Comparison of ENCODE assay signal across 11 cellular contexts in genomic region chr12:76864791-76865400, GRCh38. TPM values are rescaled to one million over a fixed set of nuclear protein-coding genes. Genes with fewer than 3 reads are reported as not detected.
DNase-seq lines count a peak whose midpoint lies in the region; ATAC-seq and TF ChIP-seq lines count a peak whose summit lies in the region.
"Had no signal": no experiment of that assay in that cellular context is flagged by ENCODE, and none has a peak within 500 bp of the region (broad histone marks: within the 10 kb centered on the region; RNA-seq: fewer than 3 reads in every experiment).

No MANE protein-coding gene starts in this region.

- H3K4me3 ChIP-seq in OCI-LY7 (ENCODE audit: low read depth, low read length, poor library complexity, severe bottlenecking) (no peak overlapping the region), vagina (no peak overlapping the region)
- H3K4me3 ChIP-seq: SK-N-MC had no signal

- DNase-seq in OCI-LY7 (ENCODE audit: low spot score) (no peak), C1 segment of cervical spinal cord (lab: John Stamatoyannopoulos, UW) (no peak), vagina (ENCODE audit: extremely low spot score in 2 of 2) (no peak), OCI-M2 (lab: John Stamatoyannopoulos, UW; ENCODE audit: unreplicated experiment) (no peak), HFFc6 (no peak)
- DNase-seq: activated CD8-positive, alpha-beta T cell treated with anti-CD3 and anti-CD28 coated beads, Interleukin-2, amount 10 ng/mL, durations not matched to agents 7 days and 5 days; foreskin fibroblast had no signal

- no peak for TF ChIP-seq POLR2A in vagina (IDR thresholded peaks at IDR 0.05)

- peaks cover 44% of the 10 kb centered on the region for H3K4me1 Mint-ChIP-seq in HFFc6 (ENCODE audit: low read depth)

- CTCF ChIA-PET in OCI-LY7 (lab: Charles Lee; ENCODE audit: unreplicated experiment) = no interaction called here

- BruUV-seq in OCI-LY7 (replicated peaks; lab: Mats Ljungman, UMichigan) = no TSS peak

- H2AFZ ChIP-seq in OCI-LY7 (ENCODE audit: low read length) = no peak overlapping the region

- intact Hi-C loops in OCI-LY7 (cut with micrococcal nuclease; ENCODE audit: unreplicated experiment) = no loop called here
- intact Hi-C loops in vagina (cut with DNase I) = no loop called here

- no peak for TF ChIP-seq CTCF in OCI-LY7 (conservative IDR thresholded peaks at IDR 0.05; ENCODE audit: low read length)
- no peak for TF ChIP-seq CTCF in vagina (IDR thresholded peaks at IDR 0.05)
- TF ChIP-seq CTCF in HFFc6 (IDR thresholded peaks at IDR 0.05) = no peak

- H3K27me3 Mint-ChIP-seq in HFFc6 (ENCODE audit: insufficient read depth) = peaks cover 2% of the 10 kb centered on the region

- H3K9me3 ChIP-seq in OCI-LY7 (ENCODE audit: low read length) = no peaks in the 10 kb centered on the region
- H3K9me3 ChIP-seq in vagina = no peaks in the 10 kb centered on the region

- H3K4me1 ChIP-seq in OCI-LY7 (ENCODE audit: insufficient read depth, low read length, poor library complexity, severe bottlenecking) = peaks cover 34% of the 10 kb centered on the region
- H3K4me1 ChIP-seq in vagina = no peaks in the 10 kb centered on the region

- H3K4me3 Mint-ChIP-seq in HFFc6 = no peak overlapping the region
- H3K4me3 Mint-ChIP-seq: activated CD8-positive, alpha-beta T cell treated with anti-CD3 and anti-CD28 coated beads, Interleukin-2, amount 10 ng/mL, durations not matched to agents 7 days and 5 days had no signal

- ATAC-seq in GM18502 (IDR thresholded peaks at IDR 0.05; ENCODE audit: poor library complexity, unreplicated experiment) (peak; percentile 78), GM21381 (IDR thresholded peaks at IDR 0.05; ENCODE audit: unreplicated experiment) (peak; percentile 74), HG03039 (IDR thresholded peaks at IDR 0.05; ENCODE audit: unreplicated experiment) (peak; percentile 75)
- ATAC-seq: activated CD8-positive, alpha-beta T cell treated with anti-CD3 and anti-CD28 coated beads, Interleukin-2, amount 10 ng/mL, durations not matched to agents 7 days and 5 days had no signal

- peaks cover 18% of the 10 kb centered on the region for H3K36me3 Mint-ChIP-seq in HFFc6 (ENCODE audit: low read depth)

- no peak overlapping the region for H3K27ac Mint-ChIP-seq in HFFc6
- H3K27ac Mint-ChIP-seq: activated CD8-positive, alpha-beta T cell treated with anti-CD3 and anti-CD28 coated beads, Interleukin-2, amount 10 ng/mL, durations not matched to agents 7 days and 5 days had no signal

- no peaks in the 10 kb centered on the region; the same call in 1 of the 2 replicates for H3K9me3 Mint-ChIP-seq in HFFc6

- H3K27ac ChIP-seq in OCI-LY7 (ENCODE audit: low read depth, low read length, poor library complexity, severe bottlenecking) (no peak overlapping the region), vagina (no peak overlapping the region)
- H3K27ac ChIP-seq: SK-N-MC had no signal

- 0 out of 2 replicates have a peak overlapping the region, but pooled peaks have one; percentile 68 for H3K4me2 ChIP-seq in OCI-LY7 (ENCODE audit: low read length)

- H3K36me3 ChIP-seq in OCI-LY7 (ENCODE audit: insufficient read depth, low read length) (no peaks in the 10 kb centered on the region), vagina (no peaks in the 10 kb centered on the region)

- H3K27me3 ChIP-seq in vagina = no peaks in the 10 kb centered on the region

- H3K79me2 ChIP-seq in OCI-LY7 (ENCODE audit: insufficient read depth, low read depth, low read length) = no peaks in the 10 kb centered on the region

- no peaks in the 10 kb centered on the region for H4K20me1 ChIP-seq in OCI-LY7 (ENCODE audit: insufficient read depth, low read length)

- POLR2A ChIA-PET in OCI-LY7 (lab: Charles Lee) = no interaction called here

- H3K9me2 ChIP-seq in OCI-LY7 (ENCODE audit: insufficient read depth, low read length) = no peaks in the 10 kb centered on the region

RNA-seq across cellular contexts. Expression of gene CSRP2, which starts 13.9 kb away (rescaled TPM):
- total RNA-seq in OCI-LY7 (2014; rRNA removed; shearing (Covaris generic)) = 4.3 and 7.7 TPM in 2 replicates
- total RNA-seq in OCI-LY7 (2022) = 0.63 TPM in 1 of 2 replicates, not detected in the other
- total RNA-seq in vagina = 42.0 TPM
- 10 to 100 TPM; 20.7 to 32.7 (median 29.5) TPM for total RNA-seq in HFFc6 (2021; fragmentation: NEBNext Ultra II Directional; extraction: Animal tissue kit (Norgen Biotek cat#: 25700))
